Comparison of ENCODE assay signal across 8 cellular contexts in genomic region chr19:11797491-11797890, GRCh38. TPM values are rescaled to one million over a fixed set of nuclear protein-coding genes. Genes with fewer than 3 reads are reported as not detected.
A peak's percentile ranks its signal among the peaks of the same experiment; 100 is the strongest.
DNase-seq lines count a peak whose midpoint lies in the region; ATAC-seq and TF ChIP-seq lines count a peak whose summit lies in the region.

No MANE protein-coding gene starts in this region.

- peak; percentile 83 for TF ChIP-seq CTCF in liver (IDR thresholded peaks at IDR 0.05; ENCODE audit: low read depth, low read length, missing input control)

- WGBS in liver = 11% methylated on average over 8 of the region's 8 CpGs

- peaks cover 6 to 14% (median 12%) of the 10 kb centered on the region in 4 donors for H3K4me1 ChIP-seq in liver (ENCODE audit: control insufficient read depth in 4 of 4, insufficient read depth in 4 of 4, low read length in 3 of 4)

- H3K27ac ChIP-seq in liver (ENCODE audit: low read depth in 1 of 2, low read length in 2 of 2) = no peak overlapping the region

- peak overlapping the region in 1 of 2 donors; percentile 14 for H3K9ac ChIP-seq in liver (ENCODE audit: low read depth in 1 of 2, low read length in 2 of 2)

- no peak overlapping the region for H3K4me3 ChIP-seq in liver (ENCODE audit: low read depth in 1 of 3, low read length in 3 of 3)

- H3K9me3 ChIP-seq in liver (ENCODE audit: control insufficient read depth in 4 of 4, low read length in 3 of 4) = peaks cover 0 to 4% (median 0%) of the 10 kb centered on the region in 4 donors

- no peaks in the 10 kb centered on the region for H3K27me3 ChIP-seq in liver (ENCODE audit: control insufficient read depth in 4 of 4, insufficient read depth in 4 of 4, low read length in 3 of 4)

- peak; percentile 93 for DNase-seq in GM03348 (ENCODE audit: low spot score)
- DNase-seq in NCI-H526 treated with DMSO at 0.1 percent for 48 hours (lab: John Stamatoyannopoulos, UW) = peak; percentile 72
- peak; percentile 77 to 83 for DNase-seq in activated CD4-positive, alpha-beta T cell treated with anti-CD3 and anti-CD28 coated beads, Interleukin-2, amount 50 U/mL, for 48 hours
- peak; percentile 76 for DNase-seq in ecto neural progenitor cell (ENCODE audit: low spot score)
- peak; percentile 65 for DNase-seq in stimulated activated CD4-positive, alpha-beta T cell treated with anti-CD3 and anti-CD28 coated beads, Interleukin-4, amount 100 ng/mL, for 1 hour

- H3K36me3 ChIP-seq in liver (ENCODE audit: control insufficient read depth in 4 of 4, insufficient read depth in 3 of 4, low read depth in 1 of 4, low read length in 3 of 4) = no peaks in the 10 kb centered on the region

- TF ChIP-seq RAD21 in liver (IDR thresholded peaks at IDR 0.05) = peak; percentile 94

- ATAC-seq in HG03442 (IDR thresholded peaks at IDR 0.05; ENCODE audit: unreplicated experiment) = peak; percentile 47
- no peak for ATAC-seq in HG02938 (IDR thresholded peaks at IDR 0.05; ENCODE audit: unreplicated experiment)

TF ChIP-seq in liver, 16 proteins besides CTCF, POLR2A, EP300 and RAD21:
- TF ChIP-seq ATF3 (IDR thresholded peaks at IDR 0.05) (no peak), TAF1 (conservative IDR thresholded peaks at IDR 0.05) (no peak), RXRA (IDR thresholded peaks at IDR 0.05) (peak; percentile 29 to 60), FOXA1 (IDR thresholded peaks at IDR 0.05) (no peak), YY1 (IDR thresholded peaks at IDR 0.05) (no peak), JUND (IDR thresholded peaks at IDR 0.05) (no peak), HNF4A (conservative IDR thresholded peaks at IDR 0.05) (peak in 1 of 2 donors; percentile 7), EGR1 (IDR thresholded peaks at IDR 0.05; ENCODE audit: low read depth in 2 of 2) (no peak), SP1 (IDR thresholded peaks at IDR 0.05) (peak; percentile 32)
- TF ChIP-seq, protein P1, sequence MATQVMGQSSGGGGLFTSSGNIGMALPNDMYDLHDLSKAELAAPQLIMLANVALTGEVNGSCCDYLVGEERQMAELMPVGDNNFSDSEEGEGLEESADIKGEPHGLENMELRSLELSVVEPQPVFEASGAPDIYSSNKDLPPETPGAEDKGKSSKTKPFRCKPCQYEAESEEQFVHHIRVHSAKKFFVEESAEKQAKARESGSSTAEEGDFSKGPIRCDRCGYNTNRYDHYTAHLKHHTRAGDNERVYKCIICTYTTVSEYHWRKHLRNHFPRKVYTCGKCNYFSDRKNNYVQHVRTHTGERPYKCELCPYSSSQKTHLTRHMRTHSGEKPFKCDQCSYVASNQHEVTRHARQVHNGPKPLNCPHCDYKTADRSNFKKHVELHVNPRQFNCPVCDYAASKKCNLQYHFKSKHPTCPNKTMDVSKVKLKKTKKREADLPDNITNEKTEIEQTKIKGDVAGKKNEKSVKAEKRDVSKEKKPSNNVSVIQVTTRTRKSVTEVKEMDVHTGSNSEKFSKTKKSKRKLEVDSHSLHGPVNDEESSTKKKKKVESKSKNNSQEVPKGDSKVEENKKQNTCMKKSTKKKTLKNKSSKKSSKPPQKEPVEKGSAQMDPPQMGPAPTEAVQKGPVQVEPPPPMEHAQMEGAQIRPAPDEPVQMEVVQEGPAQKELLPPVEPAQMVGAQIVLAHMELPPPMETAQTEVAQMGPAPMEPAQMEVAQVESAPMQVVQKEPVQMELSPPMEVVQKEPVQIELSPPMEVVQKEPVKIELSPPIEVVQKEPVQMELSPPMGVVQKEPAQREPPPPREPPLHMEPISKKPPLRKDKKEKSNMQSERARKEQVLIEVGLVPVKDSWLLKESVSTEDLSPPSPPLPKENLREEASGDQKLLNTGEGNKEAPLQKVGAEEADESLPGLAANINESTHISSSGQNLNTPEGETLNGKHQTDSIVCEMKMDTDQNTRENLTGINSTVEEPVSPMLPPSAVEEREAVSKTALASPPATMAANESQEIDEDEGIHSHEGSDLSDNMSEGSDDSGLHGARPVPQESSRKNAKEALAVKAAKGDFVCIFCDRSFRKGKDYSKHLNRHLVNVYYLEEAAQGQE (IDR thresholded peaks at IDR 0.05) = no peak
- TF ChIP-seq, protein P2, sequence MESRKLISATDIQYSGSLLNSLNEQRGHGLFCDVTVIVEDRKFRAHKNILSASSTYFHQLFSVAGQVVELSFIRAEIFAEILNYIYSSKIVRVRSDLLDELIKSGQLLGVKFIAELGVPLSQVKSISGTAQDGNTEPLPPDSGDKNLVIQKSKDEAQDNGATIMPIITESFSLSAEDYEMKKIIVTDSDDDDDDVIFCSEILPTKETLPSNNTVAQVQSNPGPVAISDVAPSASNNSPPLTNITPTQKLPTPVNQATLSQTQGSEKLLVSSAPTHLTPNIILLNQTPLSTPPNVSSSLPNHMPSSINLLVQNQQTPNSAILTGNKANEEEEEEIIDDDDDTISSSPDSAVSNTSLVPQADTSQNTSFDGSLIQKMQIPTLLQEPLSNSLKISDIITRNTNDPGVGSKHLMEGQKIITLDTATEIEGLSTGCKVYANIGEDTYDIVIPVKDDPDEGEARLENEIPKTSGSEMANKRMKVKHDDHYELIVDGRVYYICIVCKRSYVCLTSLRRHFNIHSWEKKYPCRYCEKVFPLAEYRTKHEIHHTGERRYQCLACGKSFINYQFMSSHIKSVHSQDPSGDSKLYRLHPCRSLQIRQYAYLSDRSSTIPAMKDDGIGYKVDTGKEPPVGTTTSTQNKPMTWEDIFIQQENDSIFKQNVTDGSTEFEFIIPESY (IDR thresholded peaks at IDR 0.05) = no peak

RNA-seq across cellular contexts. Expression of gene ZNF491, which starts 0.8 kb away (rescaled TPM):
- total RNA-seq in liver = 1 to 10 TPM in 1 of 2 donors, under 1 TPM in 1; 0.98 to 1.8 TPM
- polyA plus RNA-seq in liver = under 1 TPM; 0.24 to 0.51 TPM

RNA-seq across cellular contexts. Expression of gene ZNF440, which starts 16.6 kb away (rescaled TPM):
- 1 to 10 TPM; 7.2 to 8.5 TPM for total RNA-seq in liver
- polyA plus RNA-seq in liver = 1 to 10 TPM; 1.3 to 1.5 TPM

RNA-seq across cellular contexts. Expression of gene ZNF441, which starts 30.7 kb away (rescaled TPM):
- total RNA-seq in liver = 1 to 10 TPM; 7.1 to 7.4 TPM
- polyA plus RNA-seq in liver = 1 to 10 TPM; 1.8 to 4.2 TPM

RNA-seq across cellular contexts. Expression of gene ZNF439, which starts 51.0 kb away (rescaled TPM):
- total RNA-seq in liver = 1 to 10 TPM; 2.0 to 2.4 TPM
- polyA plus RNA-seq in liver = under 1 TPM; 0.33 to 0.61 TPM

RNA-seq across cellular contexts. Expression of gene ZNF823, which starts 58.7 kb away (rescaled TPM):
- total RNA-seq in liver = 1 to 10 TPM; 3.1 to 6.4 TPM
- polyA plus RNA-seq in liver = 1 to 10 TPM; 2.4 to 3.0 TPM
